ENCODE assay signal across 25 cellular contexts in the genomic region with DNA sequence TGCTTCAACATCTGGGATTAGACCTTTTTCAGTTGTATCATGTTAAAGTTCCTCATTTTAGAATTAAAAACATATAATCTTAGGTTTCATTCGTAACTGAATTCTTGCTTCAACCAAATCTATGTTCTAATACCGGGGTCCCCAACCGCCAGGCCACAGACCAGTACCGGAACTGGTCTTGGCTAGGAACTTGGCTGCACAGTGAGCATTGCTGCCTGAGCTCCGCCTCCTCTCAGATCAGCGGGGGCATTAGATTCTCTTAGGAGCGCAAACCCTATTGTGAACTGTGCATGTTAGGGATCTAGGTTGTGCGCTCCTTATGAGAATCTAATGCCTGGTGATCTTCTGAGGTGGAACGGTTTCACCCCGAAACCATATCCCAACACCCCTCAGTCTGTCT. TPM values are rescaled to one million over a fixed set of nuclear protein-coding genes. Genes with fewer than 3 reads are reported as not detected.
DNase-seq lines count a peak whose midpoint lies in the region; ATAC-seq and TF ChIP-seq lines count a peak whose summit lies in the region.
"Had no signal": no experiment of that assay in that cellular context is flagged by ENCODE, and none has a peak within 500 bp of the region (broad histone marks: within the 10 kb centered on the region; RNA-seq: fewer than 3 reads in every experiment).

No MANE protein-coding gene starts in this region.

- H3K36me3 ChIP-seq in mesenchymal stem cell (ENCODE audit: control insufficient read depth in 1 of 2, insufficient read depth in 2 of 2, low read depth in 1 of 2, low read length in 2 of 2) = peaks cover 10 to 44% of the 10 kb centered on the region in 2 experiments

- no peak for TF ChIP-seq CTCF in glutamatergic neuron (IDR thresholded peaks at IDR 0.05; ENCODE audit: partially characterized antibody, unreplicated experiment)

- no peak overlapping the region for H3K23ac ChIP-seq in mesenchymal stem cell (ENCODE audit: low read length in 2 of 2)

- no peaks in the 10 kb centered on the region for H3K9me3 ChIP-seq in mesenchymal stem cell (ENCODE audit: control insufficient read depth, low read length)
- H3K9me3 ChIP-seq: breast epithelium, SJCRH30 had no signal

- peaks cover 81% of the 10 kb centered on the region for H3K4me1 Mint-ChIP-seq in activated naive CD4-positive, alpha-beta T cell treated with anti-CD3 and anti-CD28 coated beads, Interleukin-2, amount 50 U/mL, for 24 hours
- H3K4me1 Mint-ChIP-seq in glutamatergic neuron (ENCODE audit: low read depth, unreplicated experiment) = peaks cover 16% of the 10 kb centered on the region
- H3K4me1 Mint-ChIP-seq: nephron progenitor cell had no signal

- H2AFZ ChIP-seq in mesenchymal stem cell (ENCODE audit: low read depth, low read length) = no peak overlapping the region

- no peaks in the 10 kb centered on the region for H3K27me3 ChIP-seq in mesenchymal stem cell (ENCODE audit: control insufficient read depth in 1 of 2, insufficient read depth in 1 of 2, low read length in 2 of 2)
- H3K27me3 ChIP-seq: breast epithelium, SJCRH30 had no signal

- no peak overlapping the region for H3K14ac ChIP-seq in mesenchymal stem cell (ENCODE audit: low read length in 2 of 2)

- H4K8ac ChIP-seq in mesenchymal stem cell (ENCODE audit: low read length) = no peak overlapping the region

- H4K91ac ChIP-seq in mesenchymal stem cell (ENCODE audit: low read length) = no peak overlapping the region

- H3K9me3 Mint-ChIP-seq in activated naive CD4-positive, alpha-beta T cell treated with anti-CD3 and anti-CD28 coated beads, Interleukin-2, amount 50 U/mL, for 24 hours = no peaks in the 10 kb centered on the region
- peaks cover 4% of the 10 kb centered on the region for H3K9me3 Mint-ChIP-seq in glutamatergic neuron (ENCODE audit: unreplicated experiment)
- H3K9me3 Mint-ChIP-seq: activated CD4-positive, alpha-beta T cell treated with anti-CD3 and anti-CD28 coated beads, Interleukin-2, amount 10 ng/mL, durations not matched to agents 7 days and 5 days; activated T-cell treated with anti-CD3 and anti-CD28 coated beads, Interleukin-2, amount 50 U/mL, for 4 hours; nephron progenitor cell had no signal

- peak overlapping the region; percentile 40 for H3K9ac ChIP-seq in mesenchymal stem cell (ENCODE audit: low read length)

- H3K4me2 ChIP-seq in mesenchymal stem cell (ENCODE audit: low read length, poor library complexity, severe bottlenecking) = no peak overlapping the region
- H3K4me2 ChIP-seq: smooth muscle cell had no signal

- no peak overlapping the region for H3K4me3 Mint-ChIP-seq in activated naive CD4-positive, alpha-beta T cell treated with anti-CD3 and anti-CD28 coated beads, Interleukin-2, amount 50 U/mL, for 24 hours
- H3K4me3 Mint-ChIP-seq in glutamatergic neuron (ENCODE audit: unreplicated experiment) = no peak overlapping the region
- H3K4me3 Mint-ChIP-seq: activated CD4-positive, alpha-beta T cell treated with anti-CD3 and anti-CD28 coated beads, Interleukin-2, amount 10 ng/mL, durations not matched to agents 7 days and 5 days; activated T-cell treated with anti-CD3 and anti-CD28 coated beads, Interleukin-2, amount 50 U/mL, for 4 hours; nephron progenitor cell had no signal

- H3K79me1 ChIP-seq in mesenchymal stem cell (replicated peaks; ENCODE audit: low read length, poor library complexity, severe bottlenecking) = peaks cover 13% of the 10 kb centered on the region

- no peak for DNase-seq in activated naive CD4-positive, alpha-beta T cell treated with anti-CD3 and anti-CD28 coated beads, Interleukin-2, amount 50 U/mL, for 16 hours
- no peak for DNase-seq in glutamatergic neuron
- no peak for DNase-seq in mesenchymal stem cell
- no peak for DNase-seq in kidney glomerular epithelial cell (lab: John Stamatoyannopoulos, UW)
- DNase-seq: 8988T; activated CD4-positive, alpha-beta T cell treated with anti-CD3 and anti-CD28 coated beads, Interleukin-2, amount 10 ng/mL, durations not matched to agents 7 days and 5 days; activated naive CD4-positive, alpha-beta T cell; activated T-cell treated with anti-CD3 and anti-CD28 coated beads, Interleukin-2, amount 50 U/mL, for 4 hours; effector CD8-positive, alpha-beta T cell; foreskin melanocyte; NCI-H146; NCI-H2171; nephron progenitor cell; SJCRH30; stimulated activated CD4-positive, alpha-beta T cell treated with anti-CD3 and anti-CD28 coated beads, Interleukin-1b, Interleukin-23, amount 100 ng/mL, for 48 hours; stimulated activated CD8-positive, alpha-beta memory T cell treated with anti-CD3 and anti-CD28 coated beads, Interleukin-4, amount 100 ng/mL, for 48 hours; T1000 had no signal

- H3K18ac ChIP-seq in mesenchymal stem cell (ENCODE audit: low read depth in 1 of 2, low read length in 2 of 2) = no peak overlapping the region

- H3K4me1 ChIP-seq in mesenchymal stem cell (ENCODE audit: control insufficient read depth, insufficient read depth, low read depth, low read length) = no peaks in the 10 kb centered on the region
- H3K4me1 ChIP-seq: breast epithelium, SJCRH30 had no signal

- no peak overlapping the region for H2BK120ac ChIP-seq in mesenchymal stem cell (ENCODE audit: low read depth, low read length)

- WGBS in mesenchymal stem cell = 98% methylated on average over 10 of the region's 10 CpGs

- H2BK15ac ChIP-seq in mesenchymal stem cell (ENCODE audit: low read depth, poor library complexity, severe bottlenecking) = no peak overlapping the region

- peak overlapping the region; percentile 78 for H3K27ac Mint-ChIP-seq in activated naive CD4-positive, alpha-beta T cell treated with anti-CD3 and anti-CD28 coated beads, Interleukin-2, amount 50 U/mL, for 24 hours
- H3K27ac Mint-ChIP-seq in glutamatergic neuron (ENCODE audit: unreplicated experiment) = peak overlapping the region; percentile 20
- H3K27ac Mint-ChIP-seq: activated CD4-positive, alpha-beta T cell treated with anti-CD3 and anti-CD28 coated beads, Interleukin-2, amount 10 ng/mL, durations not matched to agents 7 days and 5 days; nephron progenitor cell had no signal

- H3K36me3 Mint-ChIP-seq in activated naive CD4-positive, alpha-beta T cell treated with anti-CD3 and anti-CD28 coated beads, Interleukin-2, amount 50 U/mL, for 24 hours = peaks cover 27% of the 10 kb centered on the region
- no peaks in the 10 kb centered on the region for H3K36me3 Mint-ChIP-seq in glutamatergic neuron (ENCODE audit: unreplicated experiment)

- H3K27ac ChIP-seq in mesenchymal stem cell (ENCODE audit: low read length, poor library complexity, severe bottlenecking) = no peak overlapping the region
- H3K27ac ChIP-seq: epithelial cell of prostate, SJCRH30 had no signal

- peak overlapping the region in 1 of 2 experiments; percentile 31 for H3K4me3 ChIP-seq in mesenchymal stem cell (ENCODE audit: insufficient read depth in 1 of 2, low read depth in 1 of 2, low read length in 2 of 2)
- H3K4me3 ChIP-seq: SJCRH30, smooth muscle cell had no signal

- no peak for ATAC-seq in HG03439 (IDR thresholded peaks at IDR 0.05; ENCODE audit: unreplicated experiment)
- ATAC-seq in HG03457 (IDR thresholded peaks at IDR 0.05; ENCODE audit: unreplicated experiment) = no peak
- ATAC-seq in HG03469 (IDR thresholded peaks at IDR 0.05; ENCODE audit: unreplicated experiment) = no peak
- ATAC-seq: activated T-cell treated with anti-CD3 and anti-CD28 coated beads, Interleukin-2, amount 50 U/mL, for 4 hours; Panc1 had no signal

- H2BK5ac ChIP-seq in mesenchymal stem cell (ENCODE audit: low read depth, low read length, poor library complexity, severe bottlenecking) = no peak overlapping the region

- H2AK5ac ChIP-seq in mesenchymal stem cell (ENCODE audit: low read length, severe bottlenecking) = no peak overlapping the region

- H2BK12ac ChIP-seq in mesenchymal stem cell (ENCODE audit: low read length in 2 of 2) = no peak overlapping the region

- no peak overlapping the region for H3K4ac ChIP-seq in mesenchymal stem cell (ENCODE audit: low read depth in 1 of 2, low read length in 2 of 2)

- H3K27me3 Mint-ChIP-seq in activated naive CD4-positive, alpha-beta T cell treated with anti-CD3 and anti-CD28 coated beads, Interleukin-2, amount 50 U/mL, for 24 hours = no peaks in the 10 kb centered on the region
- peaks cover 3% of the 10 kb centered on the region for H3K27me3 Mint-ChIP-seq in glutamatergic neuron (ENCODE audit: unreplicated experiment)
- H3K27me3 Mint-ChIP-seq: activated CD4-positive, alpha-beta T cell treated with anti-CD3 and anti-CD28 coated beads, Interleukin-2, amount 10 ng/mL, durations not matched to agents 7 days and 5 days had no signal

RNA-seq across cellular contexts. Expression of a gene that starts 19.2 kb away (rescaled TPM):
- 236 TPM for total RNA-seq in glutamatergic neuron (ENCODE audit: unreplicated experiment)
- 356 TPM for polyA plus RNA-seq in mesenchymal stem cell (2013, experiment 1 of 2)
- polyA plus RNA-seq in mesenchymal stem cell (2013, experiment 2 of 2) = 375 TPM

RNA-seq across cellular contexts. Expression of a gene that starts 51.4 kb away (rescaled TPM):
- 50.3 TPM for total RNA-seq in glutamatergic neuron (ENCODE audit: unreplicated experiment)
- polyA plus RNA-seq in mesenchymal stem cell (2013, experiment 1 of 2) = 23.0 TPM
- 23.7 TPM for polyA plus RNA-seq in mesenchymal stem cell (2013, experiment 2 of 2)
